19 cellular contexts compared by ENCODE assay signal in genomic region chr22:47172771-47173534, GRCh38.
DNase-seq lines count a peak whose midpoint lies in the region; ATAC-seq and TF ChIP-seq lines count a peak whose summit lies in the region.
"Had no signal": no experiment of that assay in that cellular context is flagged by ENCODE, and none has a peak within 500 bp of the region (broad histone marks: within the 10 kb centered on the region; RNA-seq: fewer than 3 reads in every experiment).

No MANE protein-coding gene starts in this region.

- CTCF ChIA-PET in A673 (lab: Charles Lee) = no interaction called here

- no peaks in the 10 kb centered on the region for H3K4me1 Mint-ChIP-seq in activated naive CD8-positive, alpha-beta T cell treated with anti-CD3 and anti-CD28 coated beads, Interleukin-2, amount 10 ng/mL, durations not matched to agents 7 days and 5 days
- no peaks in the 10 kb centered on the region for H3K4me1 Mint-ChIP-seq in activated naive CD8-positive, alpha-beta T cell treated with anti-CD3 and anti-CD28 coated beads, Interleukin-2, amount 50 U/mL, for 24 hours
- H3K4me1 Mint-ChIP-seq: activated naive CD4-positive, alpha-beta T cell treated with anti-CD3 and anti-CD28 coated beads, Interleukin-2, amount 10 ng/mL, durations not matched to agents 7 days and 5 days; central memory CD8-positive, alpha-beta T cell had no signal

- DNase-seq in activated naive CD8-positive, alpha-beta T cell treated with anti-CD3 and anti-CD28 coated beads, Interleukin-2, amount 10 ng/mL, durations not matched to agents 7 days and 5 days = peak; percentile 15
- no peak for DNase-seq in activated naive CD8-positive, alpha-beta T cell treated with anti-CD3 and anti-CD28 coated beads, Interleukin-2, amount 50 U/mL, for 24 hours
- DNase-seq in adrenal gland (peak in 5 of 7 donors; percentile 3 to 36 (median 8)), mesenteric fat pad (ENCODE audit: low spot score) (peak; percentile 65), suprapubic skin (ENCODE audit: low spot score in 2 of 2) (peak; percentile 48 to 69), A673 (ENCODE audit: low spot score) (no peak)
- DNase-seq: activated CD4-positive, alpha-beta T cell treated with anti-CD3 and anti-CD28 coated beads for 1 hour; activated CD8-positive, alpha-beta T cell treated with anti-CD3 and anti-CD28 coated beads for 36 hours; NCI-H1694; NCI-H526; small intestine had no signal

- H3K4me3 ChIP-seq in adrenal gland = no peak overlapping the region
- no peak overlapping the region for H3K4me3 ChIP-seq in suprapubic skin
- H3K4me3 ChIP-seq in A673 (ENCODE audit: low read depth, low read length, poor library complexity, severe bottlenecking) = no peak overlapping the region
- H3K4me3 ChIP-seq: BLaER1 treated with 17β-estradiol and CSF1 and Interleukin-3, amounts not matched to agents 10 nM and 100 nM; Peyer's patch had no signal

- H3K9me3 ChIP-seq in adrenal gland (replicated peaks in 1 of 3) (no peaks in the 10 kb centered on the region), suprapubic skin (no peaks in the 10 kb centered on the region), A673 (ENCODE audit: low read depth, low read length, poor library complexity, severe bottlenecking) (no peaks in the 10 kb centered on the region)
- H3K9me3 ChIP-seq: Peyer's patch had no signal

- peaks cover 1% of the 10 kb centered on the region for H3K9me3 Mint-ChIP-seq in activated naive CD8-positive, alpha-beta T cell treated with anti-CD3 and anti-CD28 coated beads, Interleukin-2, amount 10 ng/mL, durations not matched to agents 7 days and 5 days
- no peaks in the 10 kb centered on the region for H3K9me3 Mint-ChIP-seq in activated naive CD8-positive, alpha-beta T cell treated with anti-CD3 and anti-CD28 coated beads, Interleukin-2, amount 50 U/mL, for 24 hours
- H3K9me3 Mint-ChIP-seq: central memory CD8-positive, alpha-beta T cell; stimulated activated effector memory CD8-positive, alpha-beta T cell treated with anti-CD3 and anti-CD28 coated beads, Interleukin-12 subunit alpha, Interleukin-12 subunit beta, amount 100 ng/mL, for 72 hours had no signal

- POLR2A ChIA-PET in activated naive CD8-positive, alpha-beta T cell treated with anti-CD3 and anti-CD28 coated beads, Interleukin-2, amount 10 ng/mL, durations not matched to agents 7 days and 5 days (lab: Charles Lee) = no interaction called here
- POLR2A ChIA-PET in A673 (lab: Charles Lee; ENCODE audit: low non-redundant PET) = no interaction called here

- peaks cover 10% of the 10 kb centered on the region for H3K36me3 Mint-ChIP-seq in activated naive CD8-positive, alpha-beta T cell treated with anti-CD3 and anti-CD28 coated beads, Interleukin-2, amount 10 ng/mL, durations not matched to agents 7 days and 5 days
- H3K36me3 Mint-ChIP-seq in activated naive CD8-positive, alpha-beta T cell treated with anti-CD3 and anti-CD28 coated beads, Interleukin-2, amount 50 U/mL, for 24 hours (ENCODE audit: low read depth) = peaks cover 24% of the 10 kb centered on the region

- H3K36me3 ChIP-seq in adrenal gland (replicated peaks in 1 of 2) (no peaks in the 10 kb centered on the region), suprapubic skin (peaks cover 33% of the 10 kb centered on the region), A673 (ENCODE audit: insufficient read depth, low read length, poor library complexity, severe bottlenecking) (no peaks in the 10 kb centered on the region)

- H3K27ac ChIP-seq in adrenal gland (no peak overlapping the region), suprapubic skin (no peak overlapping the region), A673 (ENCODE audit: low read depth, low read length, poor library complexity, severe bottlenecking) (no peak overlapping the region)
- H3K27ac ChIP-seq: BLaER1 treated with 17β-estradiol and CSF1 and Interleukin-3, amounts not matched to agents 10 nM and 100 nM; Peyer's patch had no signal

- H3K4me1 ChIP-seq in adrenal gland (replicated peaks in 1 of 2) = no peaks in the 10 kb centered on the region
- no peaks in the 10 kb centered on the region for H3K4me1 ChIP-seq in suprapubic skin
- no peaks in the 10 kb centered on the region for H3K4me1 ChIP-seq in A673 (ENCODE audit: insufficient read depth, low read length, poor library complexity, severe bottlenecking)
- H3K4me1 ChIP-seq: Peyer's patch had no signal

- 93 to 96% (median 95%) methylated on average over 10 to 21 of the region's 21 CpGs for WGBS in adrenal gland, 4 donors
- 81% methylated on average over 7 of the region's 21 CpGs for WGBS in suprapubic skin

- no peak overlapping the region for H3K4me3 Mint-ChIP-seq in activated naive CD8-positive, alpha-beta T cell treated with anti-CD3 and anti-CD28 coated beads, Interleukin-2, amount 10 ng/mL, durations not matched to agents 7 days and 5 days
- H3K4me3 Mint-ChIP-seq in activated naive CD8-positive, alpha-beta T cell treated with anti-CD3 and anti-CD28 coated beads, Interleukin-2, amount 50 U/mL, for 24 hours = no peak overlapping the region
- H3K4me3 Mint-ChIP-seq: activated CD8-positive, alpha-beta T cell treated with anti-CD3 and anti-CD28 coated beads for 36 hours; activated naive CD4-positive, alpha-beta T cell treated with anti-CD3 and anti-CD28 coated beads, Interleukin-2, amount 10 ng/mL, durations not matched to agents 7 days and 5 days; central memory CD8-positive, alpha-beta T cell; stimulated activated effector memory CD8-positive, alpha-beta T cell treated with anti-CD3 and anti-CD28 coated beads, Interleukin-12 subunit alpha, Interleukin-12 subunit beta, amount 100 ng/mL, for 72 hours had no signal

- TF ChIP-seq EP300 in suprapubic skin (IDR thresholded peaks at IDR 0.05) = no peak

- ATAC-seq in activated naive CD8-positive, alpha-beta T cell treated with anti-CD3 and anti-CD28 coated beads, Interleukin-2, amount 10 ng/mL, durations not matched to agents 7 days and 5 days (ENCODE audit: low read depth) = no peak
- no peak for ATAC-seq in activated naive CD8-positive, alpha-beta T cell treated with anti-CD3 and anti-CD28 coated beads, Interleukin-2, amount 50 U/mL, for 24 hours
- no peak for ATAC-seq in GM19351 (IDR thresholded peaks at IDR 0.05; ENCODE audit: unreplicated experiment)
- no peak for ATAC-seq in GM21576 (IDR thresholded peaks at IDR 0.05; ENCODE audit: unreplicated experiment)
- ATAC-seq: activated CD8-positive, alpha-beta T cell treated with anti-CD3 and anti-CD28 coated beads for 36 hours; HCT116; stimulated activated effector memory CD8-positive, alpha-beta T cell treated with anti-CD3 and anti-CD28 coated beads, Interleukin-12 subunit alpha, Interleukin-12 subunit beta, amount 100 ng/mL, for 72 hours had no signal

- no peak for TF ChIP-seq CTCF in adrenal gland (IDR thresholded peaks at IDR 0.05)
- no peak for TF ChIP-seq CTCF in suprapubic skin (IDR thresholded peaks at IDR 0.05)
- no peak for TF ChIP-seq CTCF in A673 (conservative IDR thresholded peaks at IDR 0.05; ENCODE audit: low read depth, low read length)

- H3K27ac Mint-ChIP-seq in activated naive CD8-positive, alpha-beta T cell treated with anti-CD3 and anti-CD28 coated beads, Interleukin-2, amount 10 ng/mL, durations not matched to agents 7 days and 5 days = no peak overlapping the region
- no peak overlapping the region for H3K27ac Mint-ChIP-seq in activated naive CD8-positive, alpha-beta T cell treated with anti-CD3 and anti-CD28 coated beads, Interleukin-2, amount 50 U/mL, for 24 hours
- H3K27ac Mint-ChIP-seq: activated CD8-positive, alpha-beta T cell treated with anti-CD3 and anti-CD28 coated beads for 36 hours; activated naive CD4-positive, alpha-beta T cell treated with anti-CD3 and anti-CD28 coated beads, Interleukin-2, amount 10 ng/mL, durations not matched to agents 7 days and 5 days; stimulated activated effector memory CD8-positive, alpha-beta T cell treated with anti-CD3 and anti-CD28 coated beads, Interleukin-12 subunit alpha, Interleukin-12 subunit beta, amount 100 ng/mL, for 72 hours had no signal

- no peaks in the 10 kb centered on the region for H3K27me3 Mint-ChIP-seq in activated naive CD8-positive, alpha-beta T cell treated with anti-CD3 and anti-CD28 coated beads, Interleukin-2, amount 10 ng/mL, durations not matched to agents 7 days and 5 days
- no peaks in the 10 kb centered on the region for H3K27me3 Mint-ChIP-seq in activated naive CD8-positive, alpha-beta T cell treated with anti-CD3 and anti-CD28 coated beads, Interleukin-2, amount 50 U/mL, for 24 hours
- H3K27me3 Mint-ChIP-seq: activated CD8-positive, alpha-beta T cell treated with anti-CD3 and anti-CD28 coated beads for 36 hours; activated naive CD4-positive, alpha-beta T cell treated with anti-CD3 and anti-CD28 coated beads, Interleukin-2, amount 10 ng/mL, durations not matched to agents 7 days and 5 days; central memory CD8-positive, alpha-beta T cell had no signal

- H3K27me3 ChIP-seq in adrenal gland (no peaks in the 10 kb centered on the region), suprapubic skin (no peaks in the 10 kb centered on the region), A673 (replicated peaks; ENCODE audit: insufficient read depth, low read depth, low read length, poor library complexity) (no peaks in the 10 kb centered on the region)
- H3K27me3 ChIP-seq: BLaER1 treated with 17β-estradiol and CSF1 and Interleukin-3, amounts not matched to agents 10 nM and 100 nM; Peyer's patch had no signal

- TF ChIP-seq POLR2A in adrenal gland (IDR thresholded peaks at IDR 0.05) = no peak
- no peak for TF ChIP-seq POLR2A in suprapubic skin (IDR thresholded peaks at IDR 0.05)

- intact Hi-C loops in adrenal gland (cut with DNase I) (no loop called here), A673 (cut with micrococcal nuclease; ENCODE audit: unreplicated experiment) (no loop called here)

- BruUV-seq in A673 (replicated peaks; lab: Mats Ljungman, UMichigan) = no TSS peak

Comparison
In these comparisons a context has a peak if more than half of its experiments do, and no peak if none do; other contexts are left out.
1. DNase-seq: peak in activated naive CD8-positive, alpha-beta T cell treated with anti-CD3 and anti-CD28 coated beads, Interleukin-2, amount 10 ng/mL, durations not matched to agents 7 days and 5 days (single experiment), adrenal gland (5 of 7), mesenteric fat pad (single experiment) and suprapubic skin (2 of 2); none in activated naive CD8-positive, alpha-beta T cell treated with anti-CD3 and anti-CD28 coated beads, Interleukin-2, amount 50 U/mL, for 24 hours (single experiment) and A673 (single experiment).